In the genomic region with DNA sequence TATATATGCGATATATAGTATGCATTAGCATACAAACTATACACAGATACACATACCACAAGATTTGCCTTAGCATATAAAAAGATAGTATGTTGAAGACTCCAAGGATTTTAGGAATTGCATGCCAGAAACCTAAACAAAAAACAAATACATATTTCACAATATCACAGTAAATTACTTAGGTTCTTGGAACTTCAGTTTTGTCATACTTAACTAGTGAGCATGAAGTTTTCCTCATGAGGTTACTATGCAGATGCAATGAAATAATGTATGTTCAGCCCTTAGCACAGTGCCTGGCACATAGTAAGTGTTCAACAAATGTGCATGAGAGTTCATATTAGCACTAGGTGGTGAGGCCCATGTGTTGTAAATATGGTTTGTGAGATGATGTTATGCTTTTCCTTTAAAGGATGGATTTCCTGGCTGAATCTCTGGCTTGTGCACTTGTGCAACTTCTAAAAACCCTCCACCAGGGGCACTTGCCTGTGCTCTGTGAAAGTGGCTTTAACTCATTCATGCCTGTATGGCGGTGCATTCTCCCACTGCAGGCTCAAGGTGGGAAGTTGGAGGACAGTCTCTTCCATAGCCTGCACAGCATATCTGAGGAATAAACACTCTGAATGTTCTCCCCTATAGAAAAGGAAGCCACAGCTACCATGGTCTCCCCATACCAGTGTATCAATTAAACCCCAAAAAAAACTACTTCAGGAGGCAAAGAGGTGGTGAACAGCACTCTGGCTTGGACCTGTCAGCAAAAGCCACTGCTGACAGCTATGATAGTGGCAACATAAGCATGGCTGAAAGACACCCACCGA, we compare ENCODE assay signal across 1 cellular context.
TF ChIP-seq lines count a peak whose summit lies in the region.

No MANE protein-coding gene starts in this region.

TF ChIP-seq in GM12891, 5 proteins besides CTCF, POLR2A, EP300 and RAD21:
- TF ChIP-seq POU2F2 (IDR thresholded peaks at IDR 0.05; ENCODE audit: low read depth, low read length) (no peak), PAX5 (IDR thresholded peaks at IDR 0.05; ENCODE audit: insufficient read depth, low read length, severe bottlenecking) (no peak), TAF1 (IDR thresholded peaks at IDR 0.05; ENCODE audit: low read depth, low read length) (no peak), SPI1 (IDR thresholded peaks at IDR 0.05; ENCODE audit: low read depth, low read length) (no peak), POLR2AphosphoS5 (IDR thresholded peaks at IDR 0.05; ENCODE audit: low read depth, low read length) (no peak)
